1 cellular context compared by ENCODE assay signal in genomic region chr6:27251672-27252251, GRCh38.
A peak's percentile ranks its signal among the peaks of the same experiment; 100 is the strongest.
TF ChIP-seq lines count a peak whose summit lies in the region.

No MANE protein-coding gene starts in this region.

TF ChIP-seq in K562, 482 proteins besides CTCF, POLR2A, EP300 and RAD21 (continued from another document and continues in another):
- TF ChIP-seq ZNF384 (IDR thresholded peaks at IDR 0.05; ENCODE audit: low read depth, low read length): peak; percentile 40; the same call in 1 of the 2 replicates
- no peak for TF ChIP-seq ZNF449 (CRISPR knock-in tag; IDR thresholded peaks at IDR 0.05)
- peak; percentile 44 for TF ChIP-seq ARID1B (IDR thresholded peaks at IDR 0.05)
- no peak for TF ChIP-seq CBX8 (IDR thresholded peaks at IDR 0.05; ENCODE audit: borderline replicate concordance, extremely low read depth, low read depth, low read length, poor library complexity, severe bottlenecking)
- no peak for TF ChIP-seq HMG20B (CRISPR knock-in tag; IDR thresholded peaks at IDR 0.05)
- no peak for TF ChIP-seq ZNF785 (CRISPR knock-in tag; IDR thresholded peaks at IDR 0.05)
- TF ChIP-seq FOXA3 (CRISPR knock-in tag; conservative IDR thresholded peaks at IDR 0.05 in 1 of 2, IDR thresholded peaks at IDR 0.05 in 1 of 2): no peak
- no peak for TF ChIP-seq TAF7 (tag; IDR thresholded peaks at IDR 0.05)
- TF ChIP-seq ZNF561 (CRISPR knock-in tag; conservative IDR thresholded peaks at IDR 0.05): no peak
- no peak for TF ChIP-seq DNMT1 (IDR thresholded peaks at IDR 0.05)
- peak in 1 of 2 experiments; percentile 53; a peak in 1 of 4 replicates for TF ChIP-seq ZMIZ1 (IDR thresholded peaks at IDR 0.05; ENCODE audit: low read depth in 2 of 2, low read length in 2 of 2)
- no peak for TF ChIP-seq SFPQ (IDR thresholded peaks at IDR 0.05; ENCODE audit: low read depth, low read length)
- peak; percentile 82 for TF ChIP-seq ZEB2 (IDR thresholded peaks at IDR 0.05)
- no peak for TF ChIP-seq ZC3H11A (IDR thresholded peaks at IDR 0.05; ENCODE audit: low read depth, low read length)
- peak; percentile 76 for TF ChIP-seq CC2D1A (IDR thresholded peaks at IDR 0.05)
- TF ChIP-seq ZHX1 (conservative IDR thresholded peaks at IDR 0.05; ENCODE audit: low read length): peak; percentile 44; the same call in 1 of the 2 replicates
- TF ChIP-seq ARNT (IDR thresholded peaks at IDR 0.05): no peak
- TF ChIP-seq ZNF696 (CRISPR knock-in tag; conservative IDR thresholded peaks at IDR 0.05): no peak
- TF ChIP-seq ARID3B (CRISPR knock-in tag; IDR thresholded peaks at IDR 0.05; ENCODE audit: borderline replicate concordance): no peak
- TF ChIP-seq YY1 (IDR thresholded peaks at IDR 0.05; ENCODE audit: borderline replicate concordance in 1 of 3, control insufficient read depth in 1 of 3, extremely low read depth in 1 of 3, insufficient read depth in 3 of 3, insufficient read length in 1 of 3, insufficient replicate concordance in 2 of 3, low read depth in 1 of 3, low read length in 2 of 3): peak in 2 of 3 experiments; percentile 39 to 72
- peak; percentile 47; the same call in 1 of the 2 replicates for TF ChIP-seq CGGBP1 (CRISPR knock-in tag; IDR thresholded peaks at IDR 0.05)
- TF ChIP-seq RAD51 (IDR thresholded peaks at IDR 0.05; ENCODE audit: borderline replicate concordance, low read depth): no peak; the same call in 1 of the 2 replicates
- TF ChIP-seq CBFA2T3 (IDR thresholded peaks at IDR 0.05): no peak; the same call in 1 of the 2 replicates
- TF ChIP-seq SAFB (IDR thresholded peaks at IDR 0.05; ENCODE audit: borderline replicate concordance, low read depth, low read length): no peak
- TF ChIP-seq E2F1 (CRISPR knock-in tag; IDR thresholded peaks at IDR 0.05): no peak
- peak; percentile 58 for TF ChIP-seq SP2 (IDR thresholded peaks at IDR 0.05; ENCODE audit: extremely low read depth, low read depth, low read length, poor library complexity, severe bottlenecking)
- TF ChIP-seq ZNF583 (CRISPR knock-in tag; IDR thresholded peaks at IDR 0.05): no peak
- no peak for TF ChIP-seq CREB3 (tag; conservative IDR thresholded peaks at IDR 0.05; ENCODE audit: low read depth)
- no peak for TF ChIP-seq COPS2 (conservative IDR thresholded peaks at IDR 0.05)
- no peak for TF ChIP-seq TAF9B (IDR thresholded peaks at IDR 0.05; ENCODE audit: partially characterized antibody)
- TF ChIP-seq CBX3 (IDR thresholded peaks at IDR 0.05; ENCODE audit: borderline replicate concordance in 1 of 2, low read length in 2 of 2): peak in 1 of 2 experiments; percentile 91; a peak in 2 of 3 replicates
- TF ChIP-seq TSHZ1 (CRISPR knock-in tag; IDR thresholded peaks at IDR 0.05): no peak
- no peak for TF ChIP-seq IRF1 (CRISPR knock-in tag; IDR thresholded peaks at IDR 0.05; ENCODE audit: borderline replicate concordance)
- peak; percentile 78 for TF ChIP-seq MEIS2 (IDR thresholded peaks at IDR 0.05; ENCODE audit: partially characterized antibody)
- TF ChIP-seq ADNP (tag; IDR thresholded peaks at IDR 0.05): peak; percentile 95
- 0 out of 2 replicates have a peak, but pooled peaks have one; percentile 26 for TF ChIP-seq RNF2 (IDR thresholded peaks at IDR 0.05)
- peak; percentile 88 for TF ChIP-seq CREM (IDR thresholded peaks at IDR 0.05; ENCODE audit: low read depth)
- peak; percentile 15; the same call in 1 of the 2 replicates for TF ChIP-seq ZBTB1 (CRISPR knock-in tag; IDR thresholded peaks at IDR 0.05; ENCODE audit: borderline replicate concordance, low read depth)
- TF ChIP-seq TRIM28 (IDR thresholded peaks at IDR 0.05): peak; percentile 38; the same call in 1 of the 2 replicates
- TF ChIP-seq POLR2AphosphoS2 (IDR thresholded peaks at IDR 0.05; ENCODE audit: low read length): no peak
- TF ChIP-seq FOXA1 (IDR thresholded peaks at IDR 0.05; ENCODE audit: borderline replicate concordance): no peak
- no peak for TF ChIP-seq ZNF23 (CRISPR knock-in tag; IDR thresholded peaks at IDR 0.05)
- no peak for TF ChIP-seq EHMT2 (IDR thresholded peaks at IDR 0.05)
- no peak for TF ChIP-seq PCBP2 (IDR thresholded peaks at IDR 0.05; ENCODE audit: low read depth, low read length, poor library complexity, severe bottlenecking)
- no peak; the same call in 1 of the 2 replicates for TF ChIP-seq POLR2AphosphoS5 (IDR thresholded peaks at IDR 0.05; ENCODE audit: control insufficient read depth, insufficient read depth, low read depth, low read length)
- TF ChIP-seq ETV5 (CRISPR knock-in tag; IDR thresholded peaks at IDR 0.05; ENCODE audit: low read depth): peak; percentile 70
- TF ChIP-seq GABPB1 (CRISPR knock-in tag; IDR thresholded peaks at IDR 0.05): peak; percentile 77
- TF ChIP-seq KDM1A (IDR thresholded peaks at IDR 0.05): peak; percentile 90 to 94
